ENCODE assay signal across 15 cellular contexts in genomic region chr2:33287611-33288010, GRCh38.
DNase-seq lines count a peak whose midpoint lies in the region; ATAC-seq and TF ChIP-seq lines count a peak whose summit lies in the region.
"Had no signal": no experiment of that assay in that cellular context is flagged by ENCODE, and none has a peak within 500 bp of the region (broad histone marks: within the 10 kb centered on the region; RNA-seq: fewer than 3 reads in every experiment).

No MANE protein-coding gene starts in this region.

- no peak for TF ChIP-seq EP300 in esophagus muscularis mucosa (IDR thresholded peaks at IDR 0.05)

- DNase-seq in NCI-H69 (lab: John Stamatoyannopoulos, UW) (peak; percentile 22), esophagus muscularis mucosa (ENCODE audit: extremely low spot score) (no peak), fibroblast of peridontal ligament (ENCODE audit: extremely low read depth) (peak; percentile 29), thoracic aorta (ENCODE audit: low spot score) (no peak), T-helper 9 cell (no peak)
- DNase-seq: ACHN; AML-193; Caco-2; CD4-positive, alpha-beta T cell; H9 had no signal

- no peak overlapping the region for H3K4me3 ChIP-seq in esophagus muscularis mucosa
- no peak overlapping the region for H3K4me3 ChIP-seq in thoracic aorta

- no peak for ATAC-seq in thoracic aorta (ENCODE audit: insufficient number of reproducible peaks, low FRiP score, low read depth)
- no peak for ATAC-seq in GM21528 (IDR thresholded peaks at IDR 0.05; ENCODE audit: low FRiP score, unreplicated experiment)
- no peak for ATAC-seq in HG03442 (IDR thresholded peaks at IDR 0.05; ENCODE audit: unreplicated experiment)
- ATAC-seq in HG02981 (IDR thresholded peaks at IDR 0.05; ENCODE audit: unreplicated experiment) = no peak

- 82% methylated on average over 2 of the region's 2 CpGs for WGBS in esophagus muscularis mucosa

- TF ChIP-seq CTCF in esophagus muscularis mucosa (IDR thresholded peaks at IDR 0.05) (no peak), thoracic aorta (IDR thresholded peaks at IDR 0.05) (no peak)

- H3K4me1 ChIP-seq in esophagus muscularis mucosa (peaks cover 22 to 92% (median 78%) of the 10 kb centered on the region in 4 donors), thoracic aorta (ENCODE audit: control insufficient read depth in 1 of 2, low read depth in 2 of 2) (peaks cover 25 to 51% of the 10 kb centered on the region in 2 donors)

- H3K27ac ChIP-seq in esophagus muscularis mucosa (replicated peaks in 1 of 4) = peak overlapping the region; percentile 69 to 90 (median 77)
- peak overlapping the region; percentile 31 to 44 for H3K27ac ChIP-seq in thoracic aorta
- H3K27ac ChIP-seq: C4-2B, HL-60 had no signal

- H3K9me3 ChIP-seq in esophagus muscularis mucosa (no peaks in the 10 kb centered on the region), thoracic aorta (no peaks in the 10 kb centered on the region)
- H3K9me3 ChIP-seq: Caco-2 had no signal

- H3K36me3 ChIP-seq in esophagus muscularis mucosa = peaks cover 0 to 28% (median under 1%) of the 10 kb centered on the region in 4 donors
- peaks cover 44% of the 10 kb centered on the region for H3K36me3 ChIP-seq in thoracic aorta

- TF ChIP-seq POLR2A in esophagus muscularis mucosa (IDR thresholded peaks at IDR 0.05; ENCODE audit: low read depth) = no peak

- no peaks in the 10 kb centered on the region for H3K27me3 ChIP-seq in esophagus muscularis mucosa
- H3K27me3 ChIP-seq in thoracic aorta (replicated peaks; ENCODE audit: insufficient read depth) = no peaks in the 10 kb centered on the region

- intact Hi-C loops in esophagus muscularis mucosa (cut with DNase I) = no loop called here

Comparison
In these comparisons a context has a peak if more than half of its experiments do, and no peak if none do; other contexts are left out.
1. DNase-seq: peak in NCI-H69 (single experiment) and fibroblast of peridontal ligament (single experiment); none in esophagus muscularis mucosa (single experiment), thoracic aorta (single experiment) and T-helper 9 cell (single experiment).